In genomic region chr6:108436771-108437170, GRCh38 we compare ENCODE assay signal across 31 cellular contexts.
A peak's percentile ranks its signal among the peaks of the same experiment; 100 is the strongest.
DNase-seq lines count a peak whose midpoint lies in the region; ATAC-seq and TF ChIP-seq lines count a peak whose summit lies in the region.
"Had no signal": no experiment of that assay in that cellular context is flagged by ENCODE, and none has a peak within 500 bp of the region (broad histone marks: within the 10 kb centered on the region; RNA-seq: fewer than 3 reads in every experiment).

No MANE protein-coding gene starts in this region.

- H4K91ac ChIP-seq in trophoblast cell (ENCODE audit: low read depth, low read length) = no peak overlapping the region

- H4K12ac ChIP-seq in trophoblast cell (ENCODE audit: low read depth, low read length) = no peak overlapping the region

- no peak overlapping the region for H2AK5ac ChIP-seq in trophoblast cell (ENCODE audit: low read length)

- no peak for ATAC-seq in left cardiac atrium
- ATAC-seq: A549; CD8-positive, alpha-beta T cell had no signal

- H3K23ac ChIP-seq in trophoblast cell (ENCODE audit: low read length) = no peak overlapping the region

- no peak overlapping the region for H3K4me3 ChIP-seq in parathyroid adenoma (ENCODE audit: low read depth, low read length)
- no peak overlapping the region for H3K4me3 ChIP-seq in trophoblast cell (ENCODE audit: low read depth, low read length)
- no peak overlapping the region for H3K4me3 ChIP-seq in right atrium auricular region
- H3K4me3 ChIP-seq: A549; BLaER1; BLaER1 treated with 17β-estradiol and CSF1 and Interleukin-3, amounts not matched to agents 10 nM and 100 nM had no signal

- no peaks in the 10 kb centered on the region for H3K79me1 ChIP-seq in trophoblast cell (ENCODE audit: low read length)

- H3K36me3 ChIP-seq in parathyroid adenoma (ENCODE audit: control insufficient read depth, insufficient read depth, low read length) (no peaks in the 10 kb centered on the region), trophoblast cell (ENCODE audit: control insufficient read depth in 1 of 2, insufficient read depth in 2 of 2, low read length in 2 of 2) (no peaks in the 10 kb centered on the region), right atrium auricular region (no peaks in the 10 kb centered on the region)
- H3K36me3 ChIP-seq: BE2C; BLaER1; BLaER1 treated with 17β-estradiol and CSF1 and Interleukin-3, amounts not matched to agents 10 nM and 100 nM had no signal

- WGBS in trophoblast cell (ENCODE audit: extremely low coverage, insufficient coverage, insufficient read length) = no CpG with 5 or more reads among the region's 2 CpGs

- H3K27me3 ChIP-seq in parathyroid adenoma (ENCODE audit: control insufficient read depth, insufficient read depth, low read length) (no peaks in the 10 kb centered on the region), trophoblast cell (ENCODE audit: insufficient read depth, low read length) (no peaks in the 10 kb centered on the region), right atrium auricular region (no peaks in the 10 kb centered on the region)
- H3K27me3 ChIP-seq: BE2C, BLaER1 had no signal

- H3K4ac ChIP-seq in trophoblast cell (ENCODE audit: low read depth, low read length) = no peak overlapping the region

- peaks cover 3% of the 10 kb centered on the region for H3K4me1 ChIP-seq in parathyroid adenoma
- no peaks in the 10 kb centered on the region for H3K4me1 ChIP-seq in trophoblast cell (ENCODE audit: control insufficient read depth in 1 of 2, insufficient read depth in 2 of 2, low read length in 2 of 2)
- no peaks in the 10 kb centered on the region for H3K4me1 ChIP-seq in right atrium auricular region
- H3K4me1 ChIP-seq: A549, BE2C, BLaER1, Caco-2 had no signal

- intact Hi-C loops in left cardiac atrium (cut with DNase I) = no loop called here

- H3K14ac ChIP-seq in trophoblast cell (ENCODE audit: low read length) = no peak overlapping the region

- H3K27ac ChIP-seq in parathyroid adenoma = no peak overlapping the region
- H3K27ac ChIP-seq in trophoblast cell (ENCODE audit: low read depth, low read length) = no peak overlapping the region
- no peak overlapping the region for H3K27ac ChIP-seq in right atrium auricular region
- H3K27ac ChIP-seq: 22Rv1; A549; BLaER1; BLaER1 treated with 17β-estradiol and CSF1 and Interleukin-3, amounts not matched to agents 10 nM and 100 nM; C4-2B had no signal

- DNase-seq in NCI-H82 (lab: John Stamatoyannopoulos, UW) (peak; percentile 37), NCI-H82 treated with DMSO at 0.1 percent for 48 hours (lab: John Stamatoyannopoulos, UW; ENCODE audit: unreplicated experiment) (no peak), trophoblast cell (peak; percentile 79 to 85), left cardiac atrium (no peak), right atrium auricular region (ENCODE audit: low spot score) (no peak)
- DNase-seq: 8988T; ACHN; AML-193; BE2C; C1 segment of cervical spinal cord; Caco-2; Calu3; CD4-positive, alpha-beta memory T cell; CD4-positive, alpha-beta T cell; CD4-positive, CD25-positive, alpha-beta regulatory T cell; CD8-positive, alpha-beta memory T cell; CD8-positive, alpha-beta T cell; COR-L47; DMS 273 treated with DMSO at 0.1 percent for 48 hours; DMS153; DMS53; DMS79; DMS79 treated with DMSO at 0.1 percent for 48 hours; DND-41; EL had no signal

- H3K18ac ChIP-seq in trophoblast cell (ENCODE audit: low read length) = no peak overlapping the region

- H2BK120ac ChIP-seq in trophoblast cell (ENCODE audit: insufficient read depth, low read length, poor library complexity) = no peak overlapping the region

- no peak overlapping the region for H3K9ac ChIP-seq in parathyroid adenoma
- H3K9ac ChIP-seq in trophoblast cell (ENCODE audit: low read length) = no peak overlapping the region
- H3K9ac ChIP-seq: BLaER1; BLaER1 treated with 17β-estradiol and CSF1 and Interleukin-3, amounts not matched to agents 10 nM and 100 nM had no signal

- H4K8ac ChIP-seq in trophoblast cell (ENCODE audit: low read depth, low read length) = no peak overlapping the region

- H2AFZ ChIP-seq in parathyroid adenoma (peak overlapping the region; percentile 17), trophoblast cell (ENCODE audit: insufficient read depth, low read length, poor library complexity) (no peak overlapping the region)

- no peak overlapping the region for H2BK12ac ChIP-seq in trophoblast cell (ENCODE audit: low read length)

- H3K79me2 ChIP-seq in parathyroid adenoma (no peaks in the 10 kb centered on the region), trophoblast cell (ENCODE audit: control insufficient read depth, insufficient read depth, low read length, poor library complexity) (no peaks in the 10 kb centered on the region)

- TF ChIP-seq CTCF in parathyroid adenoma (IDR thresholded peaks at IDR 0.05) (no peak), right atrium auricular region (IDR thresholded peaks at IDR 0.05) (no peak)

- H3K9me3 ChIP-seq in parathyroid adenoma (ENCODE audit: control insufficient read depth, low read length) (no peaks in the 10 kb centered on the region), trophoblast cell (ENCODE audit: insufficient read depth, low read depth, low read length) (no peaks in the 10 kb centered on the region), right atrium auricular region (no peaks in the 10 kb centered on the region)
- H3K9me3 ChIP-seq: A549; BE2C; BLaER1; BLaER1 treated with 17β-estradiol and CSF1 and Interleukin-3, amounts not matched to agents 10 nM and 100 nM; Caco-2 had no signal

- H3K4me2 ChIP-seq in parathyroid adenoma (ENCODE audit: low read length) = no peak overlapping the region
- H3K4me2 ChIP-seq in trophoblast cell (ENCODE audit: low read length) = no peak overlapping the region
- H3K4me2 ChIP-seq: A549; BLaER1; BLaER1 treated with 17β-estradiol and CSF1 and Interleukin-3, amounts not matched to agents 10 nM and 100 nM had no signal

- H2BK5ac ChIP-seq in trophoblast cell (ENCODE audit: low read depth, low read length, poor library complexity) = no peak overlapping the region

Comparison
In these comparisons a context has a peak if more than half of its experiments do, and no peak if none do; other contexts are left out.
1. DNase-seq: peak in NCI-H82 (single experiment) and trophoblast cell (2 of 2); none in NCI-H82 treated with DMSO at 0.1 percent for 48 hours (single experiment), left cardiac atrium (single experiment) and right atrium auricular region (single experiment).